In genomic region chr15:98799461-98799971, GRCh38 we compare ENCODE assay signal across 8 cellular contexts.
DNase-seq lines count a peak whose midpoint lies in the region; ATAC-seq and TF ChIP-seq lines count a peak whose summit lies in the region.

No MANE protein-coding gene starts in this region.

- H3K27me3 ChIP-seq in upper lobe of right lung: no peaks in the 10 kb centered on the region

- H3K27ac ChIP-seq in VCaP: peak overlapping the region; percentile 95
- peak overlapping the region; percentile 28 for H3K27ac ChIP-seq in upper lobe of right lung

- ATAC-seq in upper lobe of right lung: peak; percentile 33

- H3K9me3 ChIP-seq in iPS-18c (ENCODE audit: control insufficient read depth, insufficient read depth, low read length) (no peaks in the 10 kb centered on the region), upper lobe of right lung (no peaks in the 10 kb centered on the region)

- DNase-seq in NCI-H2081 (lab: John Stamatoyannopoulos, UW): peak; percentile 31 to 51
- no peak for DNase-seq in NCI-H2081 treated with DMSO at 0.1 percent for 48 hours (lab: John Stamatoyannopoulos, UW)
- no peak for DNase-seq in upper lobe of right lung
- DNase-seq in GM19238 (ENCODE audit: insufficient read length, low spot score): no peak
- DNase-seq in AG08396 (ENCODE audit: low spot score): no peak
- no peak for DNase-seq in germinal center (ENCODE audit: low spot score)

- intact Hi-C loops in upper lobe of right lung (cut with DNase I): no loop called here

- TF ChIP-seq CTCF in VCaP (conservative IDR thresholded peaks at IDR 0.05) (no peak), upper lobe of right lung (IDR thresholded peaks at IDR 0.05) (no peak)

- no peaks in the 10 kb centered on the region for H3K36me3 ChIP-seq in upper lobe of right lung

- H3K4me3 ChIP-seq in iPS-18c (ENCODE audit: insufficient read depth, low read depth, low read length) (peak overlapping the region; percentile 11), upper lobe of right lung (no peak overlapping the region)

- peaks cover 45% of the 10 kb centered on the region for H3K4me1 ChIP-seq in upper lobe of right lung

Comparison
In these comparisons a context has a peak if more than half of its experiments do, and no peak if none do; other contexts are left out.
1. DNase-seq: peak in NCI-H2081 (2 of 2); none in NCI-H2081 treated with DMSO at 0.1 percent for 48 hours (single experiment), upper lobe of right lung (single experiment), GM19238 (single experiment), AG08396 (single experiment) and germinal center (single experiment).